Comparison of ENCODE assay signal across 9 cellular contexts in genomic region chr3:184786271-184787010, GRCh38. TPM values are rescaled to one million over a fixed set of nuclear protein-coding genes. Genes with fewer than 3 reads are reported as not detected.
DNase-seq lines count a peak whose midpoint lies in the region; ATAC-seq and TF ChIP-seq lines count a peak whose summit lies in the region.
"Had no signal": no experiment of that assay in that cellular context is flagged by ENCODE, and none has a peak within 500 bp of the region (broad histone marks: within the 10 kb centered on the region; RNA-seq: fewer than 3 reads in every experiment).

No MANE protein-coding gene starts in this region.

- peaks cover 14% of the 10 kb centered on the region for H3K4me1 ChIP-seq in left ventricle myocardium inferior

- no peaks in the 10 kb centered on the region for H3K36me3 ChIP-seq in left ventricle myocardium inferior

- H3K27ac ChIP-seq in left ventricle myocardium inferior (replicated peaks), result peak overlapping the region; percentile 36

- DNase-seq in activated CD4-positive, alpha-beta T cell treated with anti-CD3 and anti-CD28 coated beads for 48 hours, result peak; percentile 26
- DNase-seq in activated CD4-positive, alpha-beta T cell treated with anti-CD3 and anti-CD28 coated beads, Interleukin-2, amount 50 U/mL, for 1 hour, result no peak
- no peak for DNase-seq in activated T-cell treated with anti-CD3 and anti-CD28 coated beads, Interleukin-2, amount 50 U/mL, for 72 hours
- DNase-seq in left ventricle myocardium inferior (peak; percentile 49), kidney tubule cell (ENCODE audit: low spot score) (no peak)
- no peak for DNase-seq in stimulated activated effector memory CD8-positive, alpha-beta T cell treated with anti-CD3 and anti-CD28 coated beads, Interleukin-12 subunit alpha, Interleukin-12 subunit beta, amount 100 ng/mL, for 72 hours (ENCODE audit: low spot score in 2 of 2)
- DNase-seq in effector CD4-positive, alpha-beta T cell, result no peak

- no peak overlapping the region for H3K27ac Mint-ChIP-seq in activated T-cell treated with anti-CD3 and anti-CD28 coated beads, Interleukin-2, amount 50 U/mL, for 72 hours
- H3K27ac Mint-ChIP-seq in stimulated activated effector memory CD8-positive, alpha-beta T cell treated with anti-CD3 and anti-CD28 coated beads, Interleukin-12 subunit alpha, Interleukin-12 subunit beta, amount 100 ng/mL, for 72 hours, result no peak overlapping the region

- peak overlapping the region; percentile 19 for H3K4me3 ChIP-seq in left ventricle myocardium inferior

- intact Hi-C loops in left ventricle myocardium inferior (cut with micrococcal nuclease), result no loop called here

- H3K36me3 Mint-ChIP-seq in activated T-cell treated with anti-CD3 and anti-CD28 coated beads, Interleukin-2, amount 50 U/mL, for 72 hours (ENCODE audit: insufficient read depth in 2 of 2), result no peaks in the 10 kb centered on the region
- no peaks in the 10 kb centered on the region for H3K36me3 Mint-ChIP-seq in stimulated activated effector memory CD8-positive, alpha-beta T cell treated with anti-CD3 and anti-CD28 coated beads, Interleukin-12 subunit alpha, Interleukin-12 subunit beta, amount 100 ng/mL, for 72 hours

- H3K9me3 Mint-ChIP-seq in activated T-cell treated with anti-CD3 and anti-CD28 coated beads, Interleukin-2, amount 50 U/mL, for 72 hours, result no peaks in the 10 kb centered on the region
- no peaks in the 10 kb centered on the region for H3K9me3 Mint-ChIP-seq in stimulated activated effector memory CD8-positive, alpha-beta T cell treated with anti-CD3 and anti-CD28 coated beads, Interleukin-12 subunit alpha, Interleukin-12 subunit beta, amount 100 ng/mL, for 72 hours
- H3K9me3 Mint-ChIP-seq: neural crest cell had no signal

- H3K9me3 ChIP-seq in left ventricle myocardium inferior (replicated peaks), result no peaks in the 10 kb centered on the region

- H3K27me3 ChIP-seq in left ventricle myocardium inferior (ENCODE audit: low read depth), result peaks cover 59% of the 10 kb centered on the region

- H3K4me3 Mint-ChIP-seq in activated T-cell treated with anti-CD3 and anti-CD28 coated beads, Interleukin-2, amount 50 U/mL, for 72 hours, result no peak overlapping the region
- H3K4me3 Mint-ChIP-seq in stimulated activated effector memory CD8-positive, alpha-beta T cell treated with anti-CD3 and anti-CD28 coated beads, Interleukin-12 subunit alpha, Interleukin-12 subunit beta, amount 100 ng/mL, for 72 hours, result no peak overlapping the region
- H3K4me3 Mint-ChIP-seq: neural crest cell had no signal

- H3K4me1 Mint-ChIP-seq in activated T-cell treated with anti-CD3 and anti-CD28 coated beads, Interleukin-2, amount 50 U/mL, for 72 hours (ENCODE audit: low read depth), result peaks cover 22% of the 10 kb centered on the region
- H3K4me1 Mint-ChIP-seq in stimulated activated effector memory CD8-positive, alpha-beta T cell treated with anti-CD3 and anti-CD28 coated beads, Interleukin-12 subunit alpha, Interleukin-12 subunit beta, amount 100 ng/mL, for 72 hours, result peaks cover 15% of the 10 kb centered on the region

- TF ChIP-seq CTCF in left ventricle myocardium inferior (IDR thresholded peaks at IDR 0.05; ENCODE audit: borderline replicate concordance), result no peak

- peak; percentile 54 to 61 for ATAC-seq in activated T-cell treated with anti-CD3 and anti-CD28 coated beads, Interleukin-2, amount 50 U/mL, for 72 hours (replicated peaks in 1 of 2)
- peak; percentile 70 for ATAC-seq in stimulated activated effector memory CD8-positive, alpha-beta T cell treated with anti-CD3 and anti-CD28 coated beads, Interleukin-12 subunit alpha, Interleukin-12 subunit beta, amount 100 ng/mL, for 72 hours
- no peak for ATAC-seq in HG03039 (IDR thresholded peaks at IDR 0.05; ENCODE audit: unreplicated experiment)

- peaks cover 13% of the 10 kb centered on the region for H3K27me3 Mint-ChIP-seq in activated T-cell treated with anti-CD3 and anti-CD28 coated beads, Interleukin-2, amount 50 U/mL, for 72 hours (ENCODE audit: low read depth)

RNA-seq across cellular contexts. Expression of gene VPS8, which starts 25.5 kb away (rescaled TPM):
- 100 to 1,000 TPM in 1 of 2 donors, 10 to 100 TPM in 1; 86.6 to 104 TPM for total RNA-seq in activated T-cell treated with anti-CD3 and anti-CD28 coated beads, Interleukin-2, amount 50 U/mL, for 72 hours
- total RNA-seq in left ventricle myocardium inferior, result 83.9 TPM

Comparison
In these comparisons a context has a peak if more than half of its experiments do, and no peak if none do; other contexts are left out.
1. DNase-seq: peak in activated CD4-positive, alpha-beta T cell treated with anti-CD3 and anti-CD28 coated beads for 48 hours (single experiment) and left ventricle myocardium inferior (single experiment); none in activated CD4-positive, alpha-beta T cell treated with anti-CD3 and anti-CD28 coated beads, Interleukin-2, amount 50 U/mL, for 1 hour (single experiment), activated T-cell treated with anti-CD3 and anti-CD28 coated beads, Interleukin-2, amount 50 U/mL, for 72 hours (0 of 2), stimulated activated effector memory CD8-positive, alpha-beta T cell treated with anti-CD3 and anti-CD28 coated beads, Interleukin-12 subunit alpha, Interleukin-12 subunit beta, amount 100 ng/mL, for 72 hours (0 of 2), effector CD4-positive, alpha-beta T cell (single experiment) and kidney tubule cell (single experiment).